In the genomic region with DNA sequence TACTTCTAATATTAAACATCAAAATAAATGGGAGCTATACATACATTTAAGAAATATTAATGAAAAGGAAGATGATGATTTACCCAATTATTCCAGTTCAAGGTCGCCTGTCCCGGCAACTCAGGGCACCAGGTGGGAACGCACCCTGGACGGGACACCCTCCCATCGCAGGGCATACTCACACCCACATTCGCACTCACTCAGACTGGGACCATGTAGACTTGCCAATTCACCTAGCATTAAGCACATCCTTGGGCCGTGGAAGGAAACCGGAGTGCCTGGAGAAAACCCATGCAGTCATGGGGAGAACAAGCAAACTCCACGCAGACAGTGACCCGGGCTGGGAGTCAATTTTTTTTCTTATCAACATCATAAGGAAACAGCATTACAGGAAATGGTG, we compare ENCODE assay signal across 24 cellular contexts.
"Had no signal": no experiment of that assay in that cellular context is flagged by ENCODE, and none has a peak within 500 bp of the region (broad histone marks: within the 10 kb centered on the region; RNA-seq: fewer than 3 reads in every experiment).

No MANE protein-coding gene starts in this region.

- H3K27ac Mint-ChIP-seq: dendritic cell treated with granulocyte-macrophage colony-stimulating factor and Interleukin-4, amounts not matched to agents 40 ng/mL and 50 ng/mL, for 4 days; effector memory CD8-positive, alpha-beta T cell; endodermal cell had no signal

- H3K36me3 ChIP-seq: colonic mucosa, esophagus muscularis mucosa, esophagus squamous epithelium, gastrocnemius medialis, gastroesophageal sphincter, heart left ventricle, heart right ventricle had no signal

- H3K27me3 Mint-ChIP-seq: effector memory CD8-positive, alpha-beta T cell had no signal

- ATAC-seq: effector memory CD8-positive, alpha-beta T cell; esophagus mucosa; foreskin keratinocyte; gastrocnemius medialis; gastroesophageal sphincter; heart left ventricle; heart right ventricle had no signal

- H3K4me1 ChIP-seq: colonic mucosa, esophagus muscularis mucosa, esophagus squamous epithelium, foreskin keratinocyte, gastrocnemius medialis, gastroesophageal sphincter, heart left ventricle, heart right ventricle had no signal

- H3K4me3 Mint-ChIP-seq: dendritic cell treated with granulocyte-macrophage colony-stimulating factor and Interleukin-4, amounts not matched to agents 40 ng/mL and 50 ng/mL, for 4 days; effector memory CD8-positive, alpha-beta T cell; endodermal cell had no signal

- DNase-seq: colonic mucosa; cortex of kidney; dermis blood vessel endothelial cell; dorsolateral prefrontal cortex; effector CD4-positive, alpha-beta T cell; effector CD8-positive, alpha-beta T cell; effector memory CD4-positive, alpha-beta T cell; effector memory CD8-positive, alpha-beta T cell; endodermal cell; erythroblast; esophagus squamous epithelium; foreskin fibroblast; foreskin keratinocyte; foreskin melanocyte; gastrocnemius medialis; glutamatergic neuron; heart left ventricle; heart right ventricle had no signal

- H3K27me3 ChIP-seq: colonic mucosa, esophagus muscularis mucosa, esophagus squamous epithelium, foreskin keratinocyte, gastrocnemius medialis, gastroesophageal sphincter, heart left ventricle, heart right ventricle had no signal

- H3K9me3 ChIP-seq: colonic mucosa, esophagus muscularis mucosa, esophagus squamous epithelium, gastrocnemius medialis, gastroesophageal sphincter had no signal

- H3K9me3 Mint-ChIP-seq: dendritic cell treated with granulocyte-macrophage colony-stimulating factor and Interleukin-4, amounts not matched to agents 40 ng/mL and 50 ng/mL, for 4 days; endodermal cell had no signal

- H3K27ac ChIP-seq: colonic mucosa, coronary artery, epithelial cell of prostate, esophagus muscularis mucosa, esophagus squamous epithelium, foreskin keratinocyte, gastrocnemius medialis, gastroesophageal sphincter, heart left ventricle, heart right ventricle had no signal

- H3K4me3 ChIP-seq: colonic mucosa, coronary artery, dorsolateral prefrontal cortex, esophagus muscularis mucosa, esophagus squamous epithelium, gastrocnemius medialis, gastroesophageal sphincter, heart left ventricle, heart right ventricle had no signal
